ENCODE assay signal across 11 cellular contexts in the genomic region with DNA sequence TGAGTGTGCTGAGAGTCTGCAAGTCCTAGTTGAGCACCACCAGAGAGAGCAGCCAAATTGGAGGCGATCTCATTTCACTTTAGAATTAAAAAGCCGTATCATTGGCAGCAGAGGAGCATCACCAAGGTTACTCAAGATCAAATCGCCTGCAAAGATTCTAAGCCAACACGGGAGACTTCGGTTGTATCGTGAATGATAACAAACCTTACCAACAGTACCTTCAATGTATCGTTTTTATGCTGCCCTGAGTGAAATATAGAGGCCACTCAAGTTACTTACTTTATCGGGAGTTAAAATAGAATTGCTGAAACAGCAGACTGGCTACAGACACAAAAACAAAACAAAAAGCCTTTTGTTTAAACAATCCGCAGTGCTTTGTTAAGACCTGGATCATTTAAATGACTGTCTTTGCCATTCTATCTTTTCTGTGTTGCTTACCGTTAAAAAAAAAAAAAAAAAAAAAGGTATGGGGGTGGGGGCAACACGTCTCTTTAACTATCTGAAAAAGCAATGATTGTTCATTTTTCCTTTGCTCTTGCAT. TPM values are rescaled to one million over a fixed set of nuclear protein-coding genes. Genes with fewer than 3 reads are reported as not detected.
DNase-seq lines count a peak whose midpoint lies in the region; ATAC-seq lines count a peak whose summit lies in the region.
"Had no signal": no experiment of that assay in that cellular context is flagged by ENCODE, and none has a peak within 500 bp of the region (broad histone marks: within the 10 kb centered on the region; RNA-seq: fewer than 3 reads in every experiment).

No MANE protein-coding gene starts in this region.

- no peaks in the 10 kb centered on the region for H3K9me3 ChIP-seq in endocrine pancreas (ENCODE audit: control insufficient read depth, low read length)
- H3K9me3 ChIP-seq in muscle layer of colon (ENCODE audit: low read length) = no peaks in the 10 kb centered on the region
- H3K9me3 ChIP-seq: BLaER1 treated with 17β-estradiol and CSF1 and Interleukin-3, amounts not matched to agents 10 nM and 100 nM had no signal

- H3K4me1 ChIP-seq in endocrine pancreas (ENCODE audit: control insufficient read depth, insufficient read depth, low read length) = peaks cover 12% of the 10 kb centered on the region
- peaks cover 6% of the 10 kb centered on the region for H3K4me1 ChIP-seq in muscle layer of colon (ENCODE audit: insufficient read depth, low read length)
- H3K4me1 ChIP-seq: BLaER1 treated with 17β-estradiol and CSF1 and Interleukin-3, amounts not matched to agents 10 nM and 100 nM had no signal

- H3K27me3 ChIP-seq in endocrine pancreas (ENCODE audit: control insufficient read depth, insufficient read depth, low read length) (no peaks in the 10 kb centered on the region), muscle layer of colon (ENCODE audit: control insufficient read depth in 1 of 2, insufficient read depth in 2 of 2, low read length in 2 of 2) (no peaks in the 10 kb centered on the region)
- H3K27me3 ChIP-seq: BLaER1 treated with 17β-estradiol and CSF1 and Interleukin-3, amounts not matched to agents 10 nM and 100 nM; foreskin keratinocyte had no signal

- peaks cover 3% of the 10 kb centered on the region for H3K27me3 Mint-ChIP-seq in activated T-cell treated with anti-CD3 and anti-CD28 coated beads, Interleukin-2, amount 50 U/mL, for 4 hours (ENCODE audit: low read depth)

- H3K36me3 Mint-ChIP-seq in activated T-cell treated with anti-CD3 and anti-CD28 coated beads, Interleukin-2, amount 50 U/mL, for 4 hours (ENCODE audit: insufficient read depth) = no peaks in the 10 kb centered on the region

- H3K4me3 Mint-ChIP-seq in activated T-cell treated with anti-CD3 and anti-CD28 coated beads, Interleukin-2, amount 50 U/mL, for 4 hours = no peak overlapping the region

- H3K4me3 ChIP-seq in endocrine pancreas (ENCODE audit: control insufficient read depth, insufficient read depth, low read length) = peak overlapping the region; percentile 71
- peak overlapping the region in 1 of 2 donors; percentile 7 for H3K4me3 ChIP-seq in muscle layer of colon (ENCODE audit: low read depth in 1 of 2, low read length in 2 of 2)
- H3K4me3 ChIP-seq: BLaER1 treated with 17β-estradiol and CSF1 and Interleukin-3, amounts not matched to agents 10 nM and 100 nM had no signal

- H3K27ac ChIP-seq in muscle layer of colon (ENCODE audit: low read depth, low read length) = peak overlapping the region; percentile 21
- H3K27ac ChIP-seq: BLaER1 treated with 17β-estradiol and CSF1 and Interleukin-3, amounts not matched to agents 10 nM and 100 nM; foreskin keratinocyte had no signal

- no peak for ATAC-seq in activated T-cell treated with anti-CD3 and anti-CD28 coated beads, Interleukin-2, amount 50 U/mL, for 4 hours
- ATAC-seq in GM21528 (IDR thresholded peaks at IDR 0.05; ENCODE audit: low FRiP score, unreplicated experiment) (no peak), HG03354 (IDR thresholded peaks at IDR 0.05; ENCODE audit: poor library complexity, severe bottlenecking, unreplicated experiment) (no peak), GM18907 (IDR thresholded peaks at IDR 0.05; ENCODE audit: unreplicated experiment) (no peak)
- ATAC-seq: foreskin keratinocyte had no signal

- H3K9ac ChIP-seq in endocrine pancreas (ENCODE audit: control insufficient read depth, insufficient read depth, low read length) (no peak overlapping the region), muscle layer of colon (ENCODE audit: low read length) (no peak overlapping the region)
- H3K9ac ChIP-seq: BLaER1 treated with 17β-estradiol and CSF1 and Interleukin-3, amounts not matched to agents 10 nM and 100 nM had no signal

- peak; percentile 20 for DNase-seq in COR-L47 (lab: John Stamatoyannopoulos, UW)
- DNase-seq in NCI-H345 treated with DMSO at 0.1 percent for 48 hours (lab: John Stamatoyannopoulos, UW; ENCODE audit: unreplicated experiment) = peak; percentile 20
- DNase-seq in activated T-cell treated with anti-CD3 and anti-CD28 coated beads, Interleukin-2, amount 50 U/mL, for 4 hours = no peak
- DNase-seq: foreskin keratinocyte, small intestine had no signal

- no peaks in the 10 kb centered on the region for H3K9me3 Mint-ChIP-seq in activated T-cell treated with anti-CD3 and anti-CD28 coated beads, Interleukin-2, amount 50 U/mL, for 4 hours

- H3K4me1 Mint-ChIP-seq in activated T-cell treated with anti-CD3 and anti-CD28 coated beads, Interleukin-2, amount 50 U/mL, for 4 hours (ENCODE audit: low read depth) = no peaks in the 10 kb centered on the region

- H3K36me3 ChIP-seq in endocrine pancreas (ENCODE audit: control insufficient read depth, insufficient read depth, low read length) (no peaks in the 10 kb centered on the region), muscle layer of colon (ENCODE audit: insufficient read depth, low read length) (no peaks in the 10 kb centered on the region)

RNA-seq across cellular contexts. Expression of a gene that starts 14.2 kb away (rescaled TPM):
- under 1 TPM; 0.11 to 0.71 (median 0.68) TPM for total RNA-seq in activated T-cell treated with anti-CD3 and anti-CD28 coated beads, Interleukin-2, amount 50 U/mL, for 4 hours
